Comparison of ENCODE assay signal across 22 cellular contexts in the genomic region with DNA sequence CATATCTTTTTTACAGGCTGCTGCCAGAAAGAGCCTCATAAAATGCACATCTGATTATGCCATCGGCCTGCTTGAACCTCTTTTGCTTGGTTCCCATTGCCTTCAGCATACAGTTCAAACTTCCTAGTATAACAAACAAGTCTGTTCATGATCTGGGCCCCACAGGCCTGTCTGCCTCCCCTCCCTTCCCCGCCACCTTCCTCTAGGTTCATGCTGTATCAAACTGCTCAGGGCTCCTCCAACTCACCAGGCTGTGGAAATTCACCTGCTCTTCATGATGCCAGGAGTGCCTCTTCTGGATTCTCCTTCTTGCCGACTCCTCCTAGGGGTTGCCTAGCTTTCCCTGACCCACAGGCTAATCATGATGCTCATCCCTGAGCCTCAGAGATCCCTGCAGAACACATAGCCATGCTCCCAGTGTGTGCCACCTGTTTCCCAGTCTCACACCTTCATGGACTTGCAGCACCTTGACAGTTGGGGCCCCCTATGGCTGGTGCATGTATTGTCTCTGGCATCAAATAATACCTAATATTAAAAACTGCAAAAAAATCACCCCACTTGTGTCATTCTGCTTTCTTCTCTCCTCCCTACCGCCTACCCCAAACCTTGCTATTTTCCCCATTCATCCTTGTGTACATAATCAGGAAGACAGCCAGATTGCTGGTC. TPM values are rescaled to one million over a fixed set of nuclear protein-coding genes. Genes with fewer than 3 reads are reported as not detected.
DNase-seq lines count a peak whose midpoint lies in the region; ATAC-seq and TF ChIP-seq lines count a peak whose summit lies in the region.
"Had no signal": no experiment of that assay in that cellular context is flagged by ENCODE, and none has a peak within 500 bp of the region (broad histone marks: within the 10 kb centered on the region; RNA-seq: fewer than 3 reads in every experiment).

No MANE protein-coding gene starts in this region.

- H3K4me2 ChIP-seq in IMR-90 (ENCODE audit: low read depth, low read length): no peak overlapping the region
- H3K4me2 ChIP-seq in PC-9: no peak overlapping the region
- H3K4me2 ChIP-seq: BLaER1 treated with 17β-estradiol and CSF1 and Interleukin-3, amounts not matched to agents 10 nM and 100 nM; GM23338 had no signal

- H3K4me1 ChIP-seq in IMR-90 (ENCODE audit: control insufficient read depth, insufficient read depth, low read length) (no peaks in the 10 kb centered on the region), PC-9 (replicated peaks; ENCODE audit: insufficient read depth) (no peaks in the 10 kb centered on the region), prostate gland (replicated peaks) (no peaks in the 10 kb centered on the region)
- H3K4me1 ChIP-seq: BLaER1 treated with 17β-estradiol and CSF1 and Interleukin-3, amounts not matched to agents 10 nM and 100 nM; Caco-2; HAP-1 had no signal

- H3K79me1 ChIP-seq in IMR-90 (ENCODE audit: low read depth in 1 of 2, low read length in 2 of 2): no peaks in the 10 kb centered on the region

- H2AK5ac ChIP-seq in IMR-90 (ENCODE audit: low read depth, low read length): no peak overlapping the region

- H3K27ac ChIP-seq in IMR-90 (ENCODE audit: insufficient read depth, low read length) (no peak overlapping the region), PC-9 (no peak overlapping the region), epithelial cell of prostate (peak overlapping the region; percentile 71), prostate gland (no peak overlapping the region)
- H3K27ac ChIP-seq: BLaER1 treated with 17β-estradiol and CSF1 and Interleukin-3, amounts not matched to agents 10 nM and 100 nM had no signal

- no peak overlapping the region for H2BK5ac ChIP-seq in IMR-90 (ENCODE audit: low read depth, low read length, poor library complexity, severe bottlenecking)

- no peak overlapping the region for H4K91ac ChIP-seq in IMR-90 (ENCODE audit: insufficient read depth, low read depth, low read length)

- H2AK9ac ChIP-seq in IMR-90 (replicated peaks; ENCODE audit: low read depth, low read length, poor library complexity): no peak overlapping the region

- BruUV-seq in IMR-90 (replicated peaks; lab: Mats Ljungman, UMichigan) (no TSS peak), PC-9 (replicated peaks; lab: Mats Ljungman, UMichigan) (no TSS peak)

- in situ Hi-C loops in IMR-90 (cut with MboI; ENCODE audit: low sequenced_read_pairs): no loop called here

- CTCF ChIA-PET in IMR-90 (lab: Yijun Ruan, JAX): no interaction called here
- CTCF ChIA-PET in PC-9 (lab: Charles Lee): no interaction called here

- WGBS in IMR-90 (ENCODE audit: extremely low coverage in 2 of 2, insufficient read length in 1 of 2), 2 experiments: 50% methylated on average over 1 of the region's 4 CpGs; no CpG with 5 or more reads in 1 of the 2 experiments
- WGBS in prostate gland: 48% methylated on average over 4 of the region's 4 CpGs

- no peak overlapping the region for H4K5ac ChIP-seq in IMR-90 (ENCODE audit: low read depth, low read length)

- no peak overlapping the region for H2BK15ac ChIP-seq in IMR-90 (ENCODE audit: low read depth, low read length)

- TF ChIP-seq POLR2A in IMR-90 (IDR thresholded peaks at IDR 0.05; ENCODE audit: low read depth, low read length): no peak
- TF ChIP-seq POLR2A in prostate gland (IDR thresholded peaks at IDR 0.05): no peak

- ATAC-seq in IMR-90 (ENCODE audit: low read depth) (no peak), HG02571 (IDR thresholded peaks at IDR 0.05; ENCODE audit: unreplicated experiment) (no peak), GM21381 (IDR thresholded peaks at IDR 0.05; ENCODE audit: unreplicated experiment) (no peak)
- ATAC-seq: GM23338 had no signal

- H3K9me3 ChIP-seq in IMR-90 (ENCODE audit: control insufficient read depth, insufficient read depth, low read length) (no peaks in the 10 kb centered on the region), PC-9 (ENCODE audit: insufficient read depth, low read depth) (no peaks in the 10 kb centered on the region), prostate gland (no peaks in the 10 kb centered on the region)
- H3K9me3 ChIP-seq: Caco-2, HAP-1 had no signal

- H3K9me1 ChIP-seq in IMR-90 (ENCODE audit: insufficient read depth, low read length): no peaks in the 10 kb centered on the region

- H3K56ac ChIP-seq in IMR-90 (ENCODE audit: extremely low read depth, insufficient read depth, low read length): no peak overlapping the region

- intact Hi-C loops in IMR-90 (cut with micrococcal nuclease) (loop anchor here (5.0 kb wide), 1 partner anchor 562 kb away; no protein-coding TSS in a partner anchor), PC-9 (cut with micrococcal nuclease; ENCODE audit: unreplicated experiment) (no loop called here), prostate gland (cut with DNase I) (loop anchor here (10.0 kb wide), 1 partner anchor 414 kb away; no protein-coding TSS in a partner anchor)

- H4K20me1 ChIP-seq in IMR-90 (ENCODE audit: insufficient read depth, low read length): no peaks in the 10 kb centered on the region
- H4K20me1 ChIP-seq in PC-9 (ENCODE audit: insufficient read depth): no peaks in the 10 kb centered on the region
- H4K20me1 ChIP-seq: BLaER1 treated with 17β-estradiol and CSF1 and Interleukin-3, amounts not matched to agents 10 nM and 100 nM had no signal

- H3K27me3 ChIP-seq in IMR-90 (ENCODE audit: control insufficient read depth, insufficient read depth, low read length): no peaks in the 10 kb centered on the region
- H3K27me3 ChIP-seq in PC-9 (ENCODE audit: insufficient read depth, low read depth): no peaks in the 10 kb centered on the region
- no peaks in the 10 kb centered on the region for H3K27me3 ChIP-seq in prostate gland (replicated peaks; ENCODE audit: insufficient read depth)
- H3K27me3 ChIP-seq: BLaER1 treated with 17β-estradiol and CSF1 and Interleukin-3, amounts not matched to agents 10 nM and 100 nM; MG63 had no signal

- no peak overlapping the region for H3K18ac ChIP-seq in IMR-90 (ENCODE audit: low read depth, low read length)

- no peak overlapping the region for H2BK120ac ChIP-seq in IMR-90 (ENCODE audit: low read depth, low read length)

- no peak overlapping the region for H3K9ac ChIP-seq in IMR-90 (ENCODE audit: low read depth, low read length)
- H3K9ac ChIP-seq: BLaER1 treated with 17β-estradiol and CSF1 and Interleukin-3, amounts not matched to agents 10 nM and 100 nM had no signal

- H2AFZ ChIP-seq in IMR-90 (replicated peaks; ENCODE audit: low read length, poor library complexity) (peak overlapping the region; percentile 5), PC-9 (no peak overlapping the region)
- H2AFZ ChIP-seq: GM23338 had no signal

- H2BK20ac ChIP-seq in IMR-90 (ENCODE audit: low read depth, low read length): no peak overlapping the region

- H3K4me3 ChIP-seq in IMR-90 (ENCODE audit: insufficient read depth, low read depth, low read length): no peak overlapping the region
- no peak overlapping the region for H3K4me3 ChIP-seq in PC-9
- no peak overlapping the region for H3K4me3 ChIP-seq in prostate gland
- H3K4me3 ChIP-seq: BLaER1 treated with 17β-estradiol and CSF1 and Interleukin-3, amounts not matched to agents 10 nM and 100 nM; GM23338; HAP-1; MG63 had no signal

- no peak overlapping the region for H3K23ac ChIP-seq in IMR-90 (ENCODE audit: low read depth, low read length)

- H3K79me2 ChIP-seq in PC-9 (ENCODE audit: low read depth): no peaks in the 10 kb centered on the region

- POLR2A ChIA-PET in IMR-90 (lab: Charles Lee; ENCODE audit: unreplicated experiment): no interaction called here
- POLR2A ChIA-PET in PC-9 (lab: Charles Lee; ENCODE audit: unreplicated experiment): interaction anchor here (0.6 kb wide), 1 partner anchor 215 kb away, joined by 3 read pairs; no protein-coding TSS in a partner anchor

- H3K36me3 ChIP-seq in IMR-90 (ENCODE audit: control insufficient read depth, insufficient read depth, low read length) (no peaks in the 10 kb centered on the region), PC-9 (ENCODE audit: low read depth) (no peaks in the 10 kb centered on the region), prostate gland (no peaks in the 10 kb centered on the region)
- H3K36me3 ChIP-seq: BLaER1 treated with 17β-estradiol and CSF1 and Interleukin-3, amounts not matched to agents 10 nM and 100 nM; HAP-1; MG63 had no signal

- dilution Hi-C loops in IMR-90 (cut with HindIII; ENCODE audit: low sequenced_read_pairs, unreplicated experiment): no loop called here

- H3K14ac ChIP-seq in IMR-90 (replicated peaks; ENCODE audit: low read depth, low read length): no peak overlapping the region

- no peak overlapping the region for H4K8ac ChIP-seq in IMR-90 (ENCODE audit: low read depth in 2 of 2, low read length in 2 of 2)

- H3K4ac ChIP-seq in IMR-90 (ENCODE audit: low read depth, low read length): no peak overlapping the region

- no peaks in the 10 kb centered on the region for H3F3A ChIP-seq in PC-9 (ENCODE audit: insufficient read depth, low read depth)

- no peaks in the 10 kb centered on the region; the same call in 1 of the 2 replicates for H3K9me2 ChIP-seq in PC-9 (ENCODE audit: insufficient read depth)

- DNase-seq in IMR-90: no peak
- no peak for DNase-seq in PC-9
- no peak for DNase-seq in epithelial cell of prostate (ENCODE audit: low read depth, low spot score)
- peak; percentile 66 for DNase-seq in prostate gland (ENCODE audit: low spot score)
- no peak for DNase-seq in retina
- DNase-seq: Caco-2, Kasumi-1, MG63, NCI-H1105, NCI-H146, NCI-H2029, NCI-H226, NCI-H524, NCI-H82, SHP77 had no signal

- TF ChIP-seq RAD21 in IMR-90 (IDR thresholded peaks at IDR 0.05; ENCODE audit: low read length): no peak

- TF ChIP-seq CTCF in IMR-90 (conservative IDR thresholded peaks at IDR 0.05; ENCODE audit: low read depth, low read length) (no peak), PC-9 (conservative IDR thresholded peaks at IDR 0.05) (peak; percentile 65), prostate gland (IDR thresholded peaks at IDR 0.05) (peak in 1 of 4 experiments; percentile 8)

TF ChIP-seq in IMR-90, 13 proteins besides CTCF, POLR2A, EP300 and RAD21 (continues in another document):
- TF ChIP-seq MAFK (IDR thresholded peaks at IDR 0.05; ENCODE audit: low read depth, low read length) (no peak), CHD1 (IDR thresholded peaks at IDR 0.05; ENCODE audit: low read depth, low read length) (no peak), MAZ (IDR thresholded peaks at IDR 0.05; ENCODE audit: borderline replicate concordance, low read depth, low read length) (no peak), MXI1 (IDR thresholded peaks at IDR 0.05; ENCODE audit: borderline replicate concordance, low read depth, low read length) (no peak), FOS (IDR thresholded peaks at IDR 0.05; ENCODE audit: low read depth, low read length) (no peak)

RNA-seq across cellular contexts. Expression of gene CD2, which starts 33.7 kb away (rescaled TPM):
- total RNA-seq in IMR-90 (2012; rRNA removed) (not detected in 2 replicates), PC-9 (2021) (not detected in 2 replicates), prostate gland (1 to 10 TPM in 1 of 2 donors, under 1 TPM in 1; 0.57 to 1.3 TPM)
- not detected in 2 replicates for polyA plus RNA-seq in IMR-90 (2012; rRNA removed)
- not detected in 2 replicates for polyA plus RNA-seq in IMR-90 (2012; cell fraction: cytosol; rRNA removed)
- not detected in 2 replicates for polyA plus RNA-seq in IMR-90 (2012; cell fraction: nucleus; rRNA removed; ENCODE audit: low replicate concordance)
- total RNA-seq: Caco-2, Daoy, GM23338 had no signal
- polyA plus RNA-seq: GM23338 had no signal

RNA-seq across cellular contexts. Expression of gene IGSF3, which starts 53.0 kb away (rescaled TPM):
- total RNA-seq in IMR-90 (2012; rRNA removed) (under 0.01 TPM in 2 replicates), PC-9 (2021) (27.8 and 30.1 TPM in 2 replicates), prostate gland (10 to 100 TPM; 23.2 to 30.4 TPM)
- 0.02 and 0.03 TPM in 2 replicates for polyA plus RNA-seq in IMR-90 (2012; rRNA removed)
- 0.03 and 0.04 TPM in 2 replicates for polyA plus RNA-seq in IMR-90 (2012; cell fraction: cytosol; rRNA removed)
- 0.01 and 0.06 TPM in 2 replicates for polyA plus RNA-seq in IMR-90 (2012; cell fraction: nucleus; rRNA removed; ENCODE audit: low replicate concordance)
- polyA plus RNA-seq: CD4-positive, alpha-beta memory T cell had no signal

Comparison
In these comparisons a context has a peak if more than half of its experiments do, and no peak if none do; other contexts are left out.
1. RNA of gene IGSF3, which starts 53.0 kb away (total RNA-seq): 23.2 to 30.4 TPM in prostate gland and 27.8 to 30.1 TPM in PC-9; under 0.01 TPM in IMR-90; every median in the first group is over 10 times any median in the second.